Comparison of ENCODE assay signal across 8 cellular contexts in the genomic region with DNA sequence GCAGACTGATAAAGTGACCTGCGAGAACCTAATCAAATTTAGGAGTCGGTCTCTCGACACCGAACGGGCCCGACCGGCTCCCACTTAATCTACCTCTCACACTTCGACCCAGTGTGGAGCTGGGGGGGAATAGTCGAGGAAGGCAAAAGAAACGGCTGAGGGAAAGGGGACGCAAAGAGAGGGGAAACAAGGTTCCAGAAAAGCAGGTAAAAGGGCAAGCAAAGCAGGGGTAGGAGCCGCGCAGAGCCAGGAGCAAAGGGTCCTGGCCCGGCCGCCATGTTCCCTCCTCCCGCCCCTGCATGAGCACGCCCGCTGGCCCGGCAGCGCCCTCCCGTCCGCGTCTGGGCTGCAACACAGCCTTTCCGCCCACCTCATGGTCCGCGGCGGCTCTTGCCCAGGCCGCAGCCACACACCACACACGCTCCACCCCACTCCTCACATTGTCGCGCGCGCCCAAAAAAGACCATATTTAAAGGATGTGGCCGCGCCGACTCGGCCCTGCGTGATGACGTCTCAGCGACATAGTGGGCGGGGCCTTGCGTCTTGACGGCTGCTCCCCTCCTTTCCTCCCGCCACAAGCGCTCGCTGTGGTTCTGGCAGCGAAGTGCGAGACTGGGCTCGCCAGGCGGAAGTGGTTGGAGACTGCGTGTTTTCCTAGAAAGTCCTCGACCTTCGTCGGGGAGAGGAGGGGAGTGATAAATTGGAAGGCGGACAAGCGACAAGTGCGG. TPM values are rescaled to one million over a fixed set of nuclear protein-coding genes. Genes with fewer than 3 reads are reported as not detected.
DNase-seq lines count a peak whose midpoint lies in the region; ATAC-seq, FAIRE-seq and TF ChIP-seq lines count a peak whose summit lies in the region.

A gene with protein sequence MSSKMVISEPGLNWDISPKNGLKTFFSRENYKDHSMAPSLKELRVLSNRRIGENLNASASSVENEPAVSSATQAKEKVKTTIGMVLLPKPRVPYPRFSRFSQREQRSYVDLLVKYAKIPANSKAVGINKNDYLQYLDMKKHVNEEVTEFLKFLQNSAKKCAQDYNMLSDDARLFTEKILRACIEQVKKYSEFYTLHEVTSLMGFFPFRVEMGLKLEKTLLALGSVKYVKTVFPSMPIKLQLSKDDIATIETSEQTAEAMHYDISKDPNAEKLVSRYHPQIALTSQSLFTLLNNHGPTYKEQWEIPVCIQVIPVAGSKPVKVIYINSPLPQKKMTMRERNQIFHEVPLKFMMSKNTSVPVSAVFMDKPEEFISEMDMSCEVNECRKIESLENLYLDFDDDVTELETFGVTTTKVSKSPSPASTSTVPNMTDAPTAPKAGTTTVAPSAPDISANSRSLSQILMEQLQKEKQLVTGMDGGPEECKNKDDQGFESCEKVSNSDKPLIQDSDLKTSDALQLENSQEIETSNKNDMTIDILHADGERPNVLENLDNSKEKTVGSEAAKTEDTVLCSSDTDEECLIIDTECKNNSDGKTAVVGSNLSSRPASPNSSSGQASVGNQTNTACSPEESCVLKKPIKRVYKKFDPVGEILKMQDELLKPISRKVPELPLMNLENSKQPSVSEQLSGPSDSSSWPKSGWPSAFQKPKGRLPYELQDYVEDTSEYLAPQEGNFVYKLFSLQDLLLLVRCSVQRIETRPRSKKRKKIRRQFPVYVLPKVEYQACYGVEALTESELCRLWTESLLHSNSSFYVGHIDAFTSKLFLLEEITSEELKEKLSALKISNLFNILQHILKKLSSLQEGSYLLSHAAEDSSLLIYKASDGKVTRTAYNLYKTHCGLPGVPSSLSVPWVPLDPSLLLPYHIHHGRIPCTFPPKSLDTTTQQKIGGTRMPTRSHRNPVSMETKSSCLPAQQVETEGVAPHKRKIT (minus strand): TSS at position 510 of the 728 bp plus-strand sequence. CDS start 1,165 bp downstream, outside the sequence.

- H3K36me3 ChIP-seq in HepG2 (replicated peaks in 1 of 2; ENCODE audit: control insufficient read depth in 1 of 2, insufficient read depth in 2 of 2, low read length in 2 of 2), result peaks cover 0 to 13% of the 10 kb centered on the region in 2 experiments; a peak in 2 of 5 replicates

- in situ Hi-C loops in HepG2 (cut with HindIII; ENCODE audit: extremely low pct_ligation_motif_present, low pct_unique_long_range_greater_than_20kb), result no loop called here

- H3K4me1 ChIP-seq in HepG2 (ENCODE audit: insufficient read depth, low read length), result peaks cover 43% of the 10 kb centered on the region

- H3K27ac ChIP-seq in HepG2 (ENCODE audit: extremely low read length, insufficient read depth, low read length), result peak within 1 kb of the TSS; percentile 93

- H3K4me1 Mint-ChIP-seq in CD14-positive monocyte, result peaks cover 36% of the 10 kb centered on the region

- FAIRE-seq in HepG2 (lab: Jason Lieb, UNC), result peak; percentile 56

- 1% methylated on average over 25 of the region's 57 CpGs for WGBS in HepG2 (ENCODE audit: low lambda C conversion rate)

- CTCF ChIA-PET in HepG2 (lab: Yijun Ruan, JAX; ENCODE audit: low intra/inter-chr PET ratio, low total read pairs), result no interaction called here

- H3K9ac ChIP-seq in HepG2 (ENCODE audit: insufficient read depth, low read depth, low read length), result peak within 1 kb of the TSS; percentile 96

- H3K36me3 Mint-ChIP-seq in CD14-positive monocyte, result peaks cover 6 to 15% of the 10 kb centered on the region in 2 donors

- H3K9me3 Mint-ChIP-seq in CD14-positive monocyte, result peaks cover 0 to 2% (median 0%) of the 10 kb centered on the region in 7 donors

- TF ChIP-seq EP300 in HepG2 (IDR thresholded peaks at IDR 0.05; ENCODE audit: low read depth in 2 of 2, low read length in 2 of 2), result no peak
- no peak; the same call in 1 of the 2 replicates for TF ChIP-seq EP300 in HepG2 (CRISPR knock-in tag; IDR thresholded peaks at IDR 0.05; ENCODE audit: borderline replicate concordance)

- H3K9me3 ChIP-seq in HepG2 (ENCODE audit: low read length), result no peaks in the 10 kb centered on the region

- H4K20me1 ChIP-seq in HepG2 (ENCODE audit: insufficient read depth, low read length), result no peaks in the 10 kb centered on the region

- POLR2A ChIA-PET in HepG2 (lab: Yijun Ruan, JAX), result interaction anchor here (1.0 to 2.3 kb wide), 6 partner anchors 16 to 104 kb away, joined by 3 to 12 read pairs (median 4); no protein-coding TSS in a partner anchor

- intact Hi-C loops in CD14-positive monocyte (cut with micrococcal nuclease), result no loop called here
- intact Hi-C loops in HepG2 (cut with micrococcal nuclease; ENCODE audit: unreplicated experiment), result loop anchor here (1.0 to 5.0 kb wide), 3 partner anchors 15 to 790 kb away; a partner anchor contains a TSS

- BruUV-seq in HepG2 (replicated peaks; lab: Mats Ljungman, UMichigan), result no TSS peak

- peak within 1 kb of the TSS; percentile 97 to 99 (median 98) for H3K27ac Mint-ChIP-seq in CD14-positive monocyte

- no peak; the same call in none of the 2 replicates for TF ChIP-seq RAD21 in HepG2 (CRISPR knock-in tag; IDR thresholded peaks at IDR 0.05)

- peaks cover 29% of the 10 kb centered on the region for H3K79me2 ChIP-seq in HepG2 (ENCODE audit: insufficient read depth, low read length)

- peak within 1 kb of the TSS; percentile 99 to 100 for H3K4me3 Mint-ChIP-seq in CD14-positive monocyte

- peak within 1 kb of the TSS; percentile 96 for H2AFZ ChIP-seq in HepG2 (ENCODE audit: low read length)

- ATAC-seq in GM19395 (IDR thresholded peaks at IDR 0.05; ENCODE audit: unreplicated experiment) (peak; percentile 93), HG03565 (IDR thresholded peaks at IDR 0.05; ENCODE audit: unreplicated experiment) (peak; percentile 81), HepG2 (peak; percentile 94)

- H3K4me2 ChIP-seq in HepG2 (ENCODE audit: low read depth, low read length), result peak within 1 kb of the TSS; percentile 99

- no peaks in the 10 kb centered on the region for H3K27me3 Mint-ChIP-seq in CD14-positive monocyte (ENCODE audit: low read depth in 3 of 3)

- DNase-seq in CD14-positive monocyte (ENCODE audit: low spot score) (peak; percentile 92), NCI-H774 (lab: John Stamatoyannopoulos, UW) (peak; percentile 89), dermis microvascular lymphatic vessel endothelial cell (ENCODE audit: low read depth in 2 of 2) (peak; percentile 83 to 95), HepG2 (ENCODE audit: low spot score) (peak; percentile 89)
- DNase-seq in activated CD4-positive, alpha-beta T cell treated with anti-CD3 and anti-CD28 coated beads, Interleukin-2, amount 50 U/mL, for 48 hours, result peak; percentile 97 to 98
- DNase-seq in stimulated activated CD4-positive, alpha-beta T cell treated with anti-CD3 and anti-CD28 coated beads, Interleukin-4, amount 100 ng/mL, for 1 hour, result peak; percentile 95

- peak within 1 kb of the TSS; percentile 67 to 94 (median 90) for H3K4me3 ChIP-seq in HepG2 (replicated peaks in 1 of 3; ENCODE audit: insufficient read depth in 1 of 3, low read depth in 2 of 3, low read length in 3 of 3)

- no peaks in the 10 kb centered on the region; a peak in 1 of 5 replicates for H3K27me3 ChIP-seq in HepG2 (ENCODE audit: control insufficient read depth in 1 of 2, insufficient read depth in 2 of 2, low read length in 2 of 2)

- no peak for TF ChIP-seq CTCF in CD14-positive monocyte (IDR thresholded peaks at IDR 0.05)
- TF ChIP-seq CTCF in HepG2 (CRISPR knock-in tag; IDR thresholded peaks at IDR 0.05), result peak; percentile 57

- TF ChIP-seq POLR2A in HepG2 (IDR thresholded peaks at IDR 0.05; ENCODE audit: insufficient read depth in 1 of 2, low read depth in 2 of 2, low read length in 2 of 2), result peak; percentile 92 to 95

TF ChIP-seq in HepG2, 621 proteins besides CTCF, POLR2A, EP300 and RAD21 (continues in another document):
- no peak for TF ChIP-seq ZNF839 (CRISPR knock-in tag; IDR thresholded peaks at IDR 0.05; ENCODE audit: borderline replicate concordance)
- TF ChIP-seq CBFB (CRISPR knock-in tag; IDR thresholded peaks at IDR 0.05), result no peak; the same call in none of the 2 replicates
- peak; percentile 74 for TF ChIP-seq SKI (IDR thresholded peaks at IDR 0.05; ENCODE audit: partially characterized antibody)
- no peak for TF ChIP-seq CHD4 (IDR thresholded peaks at IDR 0.05; ENCODE audit: borderline replicate concordance, low read length)
- TF ChIP-seq SP2 (CRISPR knock-in tag; IDR thresholded peaks at IDR 0.05), result 0 out of 2 replicates have a peak, but pooled peaks have one; percentile 45
- TF ChIP-seq MTA1 (CRISPR knock-in tag; IDR thresholded peaks at IDR 0.05; ENCODE audit: borderline replicate concordance), result peak; percentile 96; the same call in 1 of the 2 replicates
- no peak for TF ChIP-seq ZNF670 (CRISPR knock-in tag; IDR thresholded peaks at IDR 0.05; ENCODE audit: borderline replicate concordance)
- TF ChIP-seq TCF7 (IDR thresholded peaks at IDR 0.05; ENCODE audit: low read depth), result no peak
- no peak for TF ChIP-seq PCBP2 (optimal IDR thresholded peaks at IDR 0.05; ENCODE audit: low read depth, low read length, poor library complexity, severe bottlenecking)
- no peak; the same call in 1 of the 2 replicates for TF ChIP-seq NAIF1 (CRISPR knock-in tag; IDR thresholded peaks at IDR 0.05; ENCODE audit: borderline replicate concordance)

RNA-seq across cellular contexts. Expression of the gene that starts here (rescaled TPM):
- 10 to 100 TPM; 24.8 to 27.0 TPM for polyA plus RNA-seq in CD14-positive monocyte
- total RNA-seq in dermis microvascular lymphatic vessel endothelial cell, result 26.7 and 30.0 TPM in 2 replicates
- 26.4 and 40.9 TPM in 2 replicates for total RNA-seq in HepG2 (2016; rRNA removed; fragmentation: Illumina TruSeq; extraction: Trizol)
- total RNA-seq in HepG2 (2016; cell fraction: cytosol; rRNA removed; fragmentation: Illumina TruSeq; extraction: Trizol; ENCODE audit: low read depth), result 6.4 and 8.6 TPM in 2 replicates
- total RNA-seq in HepG2 (2016; cell fraction: insoluble cytoplasmic fraction; rRNA removed; fragmentation: Illumina TruSeq; extraction: Trizol), result 23.8 and 38.6 TPM in 2 replicates
- 19.6 and 21.3 TPM in 2 replicates for total RNA-seq in HepG2 (2016; cell fraction: membrane; rRNA removed; fragmentation: Illumina TruSeq; extraction: Trizol)
- 41.9 and 47.8 TPM in 2 replicates for total RNA-seq in HepG2 (2016; cell fraction: nucleus; rRNA removed; fragmentation: Illumina TruSeq; extraction: Trizol)
- 20.5 and 24.8 TPM in 2 replicates for polyA plus RNA-seq in HepG2 (2011; rRNA removed)
- polyA plus RNA-seq in HepG2 (2011; cell fraction: cytosol; rRNA removed), result 11.0 and 15.0 TPM in 2 replicates
- polyA plus RNA-seq in HepG2 (2011; cell fraction: nucleus; rRNA removed), result 20.0 and 21.2 TPM in 2 replicates
- 20.7 and 23.9 TPM in 2 replicates for polyA plus RNA-seq in HepG2 (2012)
- 9.1 and 9.3 TPM in 2 replicates for polyA plus RNA-seq in HepG2 (2016; cell fraction: cytosol; fragmentation: Illumina TruSeq; extraction: Trizol; ENCODE audit: low read depth)
- polyA plus RNA-seq in HepG2 (2016; cell fraction: insoluble cytoplasmic fraction; fragmentation: Illumina TruSeq; extraction: Trizol; ENCODE audit: low read depth), result 35.5 and 42.1 TPM in 2 replicates
- polyA plus RNA-seq in HepG2 (2016; cell fraction: membrane; fragmentation: Illumina TruSeq; extraction: Trizol; ENCODE audit: low read depth), result 13.2 and 14.7 TPM in 2 replicates
- 34.0 and 49.3 TPM in 2 replicates for polyA plus RNA-seq in HepG2 (2016; cell fraction: nucleus; fragmentation: Illumina TruSeq; extraction: Trizol; ENCODE audit: insufficient read depth, low read depth)
- 28.7 and 67.9 TPM in 2 replicates for polyA minus RNA-seq in HepG2 (2011; rRNA and poly(A)+ RNA removed; ENCODE audit: low replicate concordance)
- 12.0 and 16.0 TPM in 2 replicates for polyA minus RNA-seq in HepG2 (2011; cell fraction: cytosol; rRNA and poly(A)+ RNA removed)
- 113 and 126 TPM in 2 replicates for polyA minus RNA-seq in HepG2 (2011; cell fraction: nucleus; rRNA and poly(A)+ RNA removed)

Comparison
In these comparisons a context has a peak if more than half of its experiments do, and no peak if none do; other contexts are left out.
1. Peak in every context shown above with its lines: DNase-seq, ATAC-seq, H3K4me3 ChIP-seq and H3K27ac ChIP-seq.